ENCODE assay signal across 14 cellular contexts in the genomic region with DNA sequence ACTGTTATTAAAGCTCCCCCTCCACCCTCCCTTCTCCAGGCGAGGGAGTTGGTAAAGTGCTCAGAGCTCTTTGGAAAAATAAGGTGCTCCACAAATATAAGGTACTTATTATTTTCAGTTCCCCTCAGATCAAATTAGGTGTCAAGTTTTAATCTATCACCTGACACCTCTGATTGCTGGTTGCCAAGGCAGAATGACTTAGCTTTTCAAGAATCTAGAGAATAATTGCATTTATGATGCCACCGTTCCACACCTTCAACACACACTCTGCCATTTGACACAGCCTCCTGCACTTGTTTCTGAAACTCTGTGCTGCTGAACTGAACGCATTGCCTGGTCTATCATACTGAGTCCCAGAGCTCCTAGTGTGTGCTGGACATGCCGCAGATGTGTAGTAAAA.
A peak's percentile ranks its signal among the peaks of the same experiment; 100 is the strongest.
DNase-seq lines count a peak whose midpoint lies in the region; ATAC-seq lines count a peak whose summit lies in the region.
"Had no signal": no experiment of that assay in that cellular context is flagged by ENCODE, and none has a peak within 500 bp of the region (broad histone marks: within the 10 kb centered on the region; RNA-seq: fewer than 3 reads in every experiment).

No MANE protein-coding gene starts in this region.

- H3K4me1 Mint-ChIP-seq in stimulated activated effector memory CD8-positive, alpha-beta T cell treated with anti-CD3 and anti-CD28 coated beads, Interleukin-12 subunit alpha, Interleukin-12 subunit beta, amount 100 ng/mL, for 72 hours: no peaks in the 10 kb centered on the region
- H3K4me1 Mint-ChIP-seq: CD4-positive, alpha-beta memory T cell had no signal

- H3K9me3 Mint-ChIP-seq in stimulated activated effector memory CD8-positive, alpha-beta T cell treated with anti-CD3 and anti-CD28 coated beads, Interleukin-12 subunit alpha, Interleukin-12 subunit beta, amount 100 ng/mL, for 72 hours: no peaks in the 10 kb centered on the region
- H3K9me3 Mint-ChIP-seq: CD14-positive monocyte, H9 had no signal

- peaks cover 84% of the 10 kb centered on the region for H3K36me3 Mint-ChIP-seq in stimulated activated effector memory CD8-positive, alpha-beta T cell treated with anti-CD3 and anti-CD28 coated beads, Interleukin-12 subunit alpha, Interleukin-12 subunit beta, amount 100 ng/mL, for 72 hours

- no peak for ATAC-seq in stimulated activated effector memory CD8-positive, alpha-beta T cell treated with anti-CD3 and anti-CD28 coated beads, Interleukin-12 subunit alpha, Interleukin-12 subunit beta, amount 100 ng/mL, for 72 hours

- no peak overlapping the region for H3K27ac Mint-ChIP-seq in stimulated activated effector memory CD8-positive, alpha-beta T cell treated with anti-CD3 and anti-CD28 coated beads, Interleukin-12 subunit alpha, Interleukin-12 subunit beta, amount 100 ng/mL, for 72 hours
- H3K27ac Mint-ChIP-seq: H9 had no signal

- DNase-seq in NCI-H2107 treated with DMSO at 0.1 percent for 48 hours (lab: John Stamatoyannopoulos, UW; ENCODE audit: unreplicated experiment): peak; percentile 55
- no peak for DNase-seq in NCI-H2107 (lab: John Stamatoyannopoulos, UW)
- peak; percentile 80 for DNase-seq in NCI-H2227 treated with DMSO at 0.1 percent for 48 hours (lab: John Stamatoyannopoulos, UW)
- peak; percentile 59 for DNase-seq in mesenteric fat pad (ENCODE audit: low spot score)
- peak; percentile 75 for DNase-seq in putamen (ENCODE audit: low spot score)
- no peak for DNase-seq in NCI-H345 treated with DMSO at 0.1 percent for 48 hours (lab: John Stamatoyannopoulos, UW; ENCODE audit: unreplicated experiment)
- no peak for DNase-seq in stimulated activated effector memory CD8-positive, alpha-beta T cell treated with anti-CD3 and anti-CD28 coated beads, Interleukin-12 subunit alpha, Interleukin-12 subunit beta, amount 100 ng/mL, for 72 hours (ENCODE audit: low spot score in 2 of 2)
- DNase-seq: 8988T; CD4-positive, alpha-beta memory T cell; DMS153; DMS79; GF-D8; H9 had no signal

- no peak overlapping the region for H3K4me3 Mint-ChIP-seq in stimulated activated effector memory CD8-positive, alpha-beta T cell treated with anti-CD3 and anti-CD28 coated beads, Interleukin-12 subunit alpha, Interleukin-12 subunit beta, amount 100 ng/mL, for 72 hours
- H3K4me3 Mint-ChIP-seq: CD14-positive monocyte; CD4-positive, alpha-beta memory T cell; H9 had no signal

Comparison
In these comparisons a context has a peak if more than half of its experiments do, and no peak if none do; other contexts are left out.
1. DNase-seq: peak in NCI-H2107 treated with DMSO at 0.1 percent for 48 hours (single experiment), NCI-H2227 treated with DMSO at 0.1 percent for 48 hours (single experiment), mesenteric fat pad (single experiment) and putamen (single experiment); none in NCI-H2107 (single experiment), NCI-H345 treated with DMSO at 0.1 percent for 48 hours (single experiment) and stimulated activated effector memory CD8-positive, alpha-beta T cell treated with anti-CD3 and anti-CD28 coated beads, Interleukin-12 subunit alpha, Interleukin-12 subunit beta, amount 100 ng/mL, for 72 hours (0 of 2).